ENCODE assay signal across 31 cellular contexts in the genomic region with DNA sequence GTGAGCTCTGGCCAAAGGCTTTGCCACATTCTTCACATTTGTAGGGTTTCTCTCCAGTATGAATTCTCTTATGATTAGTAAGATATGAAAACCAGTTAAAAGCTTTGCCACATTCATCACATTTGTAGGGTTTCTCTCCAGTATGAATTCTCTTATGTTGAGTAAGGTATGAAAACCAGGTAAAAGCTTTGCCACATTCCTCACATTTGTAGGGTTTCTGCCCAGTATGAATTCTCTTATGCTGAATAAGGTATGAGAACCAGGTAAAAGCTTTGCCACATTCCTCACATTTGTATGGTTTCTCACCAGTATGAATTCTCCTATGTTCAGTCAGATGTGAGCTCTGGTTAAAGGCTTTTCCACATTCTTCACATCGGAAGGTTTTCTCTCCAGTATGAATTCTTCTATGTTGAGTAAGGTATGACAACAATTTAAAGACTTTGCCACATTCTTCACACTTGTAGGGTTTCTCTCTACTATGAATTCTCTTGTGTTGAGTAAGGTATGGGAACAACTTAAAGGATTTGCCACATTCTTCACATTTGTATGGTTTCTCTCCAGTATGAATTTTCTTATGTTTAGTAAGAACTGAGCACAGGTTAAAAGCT. TPM values are rescaled to one million over a fixed set of nuclear protein-coding genes. Genes with fewer than 3 reads are reported as not detected.
DNase-seq lines count a peak whose midpoint lies in the region; ATAC-seq, FAIRE-seq and TF ChIP-seq lines count a peak whose summit lies in the region.
"Had no signal": no experiment of that assay in that cellular context is flagged by ENCODE, and none has a peak within 500 bp of the region (broad histone marks: within the 10 kb centered on the region; RNA-seq: fewer than 3 reads in every experiment).

No MANE protein-coding gene starts in this region.

- intact Hi-C loops in PC-3 (cut with micrococcal nuclease), result no loop called here
- intact Hi-C loops in left ventricle myocardium inferior (cut with micrococcal nuclease), result no loop called here

- no peak overlapping the region for H3K27ac Mint-ChIP-seq in endothelial cell (ENCODE audit: unreplicated experiment)
- H3K27ac Mint-ChIP-seq: activated CD4-positive, alpha-beta T cell treated with anti-CD3 and anti-CD28 coated beads for 36 hours; activated CD8-positive, alpha-beta T cell treated with anti-CD3 and anti-CD28 coated beads for 36 hours; activated T-helper 17 cell treated with anti-CD3 and anti-CD28 coated beads, Interleukin-2, amount 50 U/mL, for 72 hours; CD4-positive, alpha-beta memory T cell; T-helper 2 cell treated with Interferon-gamma antibody and Interleukin-4, amounts not matched to agents 5 μg/mL and 100 μg/mL, for 36 hours had no signal

- TF ChIP-seq CTCF in A549 (IDR thresholded peaks at IDR 0.05) (no peak), PC-3 (conservative IDR thresholded peaks at IDR 0.05; ENCODE audit: low read depth, low read length) (no peak), endothelial cell (IDR thresholded peaks at IDR 0.05; ENCODE audit: unreplicated experiment) (no peak), left ventricle myocardium inferior (IDR thresholded peaks at IDR 0.05; ENCODE audit: borderline replicate concordance) (no peak)

- no peak for FAIRE-seq in A549 (lab: Jason Lieb, UNC)
- FAIRE-seq: pancreas, small intestine, urothelium cell line had no signal

- POLR2A ChIA-PET in A549 (lab: Yijun Ruan, JAX) (no interaction called here), PC-3 (lab: Charles Lee; ENCODE audit: unreplicated experiment) (no interaction called here)

- 58% methylated on average over 1 of the region's 1 CpG for WGBS in A549 (ENCODE audit: missing lambda C conversion rate)

- H3F3A ChIP-seq in PC-3 (ENCODE audit: low read length, unreplicated experiment), result no peaks in the 10 kb centered on the region

- no peaks in the 10 kb centered on the region for H3K79me2 ChIP-seq in PC-3 (ENCODE audit: low read length)
- H3K79me2 ChIP-seq: hepatocyte had no signal

- H3K36me3 ChIP-seq in PC-3 (ENCODE audit: low read depth, low read length) (peaks cover 97% of the 10 kb centered on the region), left ventricle myocardium inferior (peaks cover 8% of the 10 kb centered on the region)
- H3K36me3 ChIP-seq: gastroesophageal sphincter, pancreas, suprapubic skin had no signal

- H3K4me3 ChIP-seq in A549 (no peak overlapping the region), PC-3 (ENCODE audit: low read length) (peak overlapping the region; percentile 33; the same call in 1 of the 2 replicates), left ventricle myocardium inferior (no peak overlapping the region)
- H3K4me3 ChIP-seq: gastroesophageal sphincter, hepatocyte, pancreas, suprapubic skin had no signal

- ATAC-seq in A549 (no peak), PC-3 (no peak), GM19467 (IDR thresholded peaks at IDR 0.05; ENCODE audit: unreplicated experiment) (no peak)
- ATAC-seq: activated CD4-positive, alpha-beta T cell treated with anti-CD3 and anti-CD28 coated beads for 36 hours; activated CD8-positive, alpha-beta T cell treated with anti-CD3 and anti-CD28 coated beads for 36 hours; activated T-helper 17 cell treated with anti-CD3 and anti-CD28 coated beads, Interleukin-2, amount 50 U/mL, for 72 hours; gastroesophageal sphincter; left cardiac atrium; Panc1; pancreas had no signal

- TF ChIP-seq POLR2A in A549 (IDR thresholded peaks at IDR 0.05; ENCODE audit: low read length), result no peak

- H3K9me2 ChIP-seq in PC-3 (replicated peaks; ENCODE audit: low read length), result no peaks in the 10 kb centered on the region

- H3K9me3 ChIP-seq in A549 (peaks cover 70% of the 10 kb centered on the region), PC-3 (ENCODE audit: low read length) (peaks cover 84% of the 10 kb centered on the region), left ventricle myocardium inferior (replicated peaks) (peaks cover 100% of the 10 kb centered on the region)

- TF ChIP-seq EP300 in A549 (IDR thresholded peaks at IDR 0.05), result no peak

- H3K27ac ChIP-seq in A549 (no peak overlapping the region), PC-3 (ENCODE audit: low read length) (no peak overlapping the region), left ventricle myocardium inferior (replicated peaks) (no peak overlapping the region)
- H3K27ac ChIP-seq: brain microvascular endothelial cell, gastroesophageal sphincter, hepatocyte, pancreas, suprapubic skin had no signal

- no peak overlapping the region for H2AFZ ChIP-seq in PC-3 (ENCODE audit: low read length)
- H2AFZ ChIP-seq: hepatocyte had no signal

- H3K4me1 ChIP-seq in A549, result no peaks in the 10 kb centered on the region
- no peaks in the 10 kb centered on the region for H3K4me1 ChIP-seq in PC-3 (ENCODE audit: insufficient read depth, low read length)
- H3K4me1 ChIP-seq in left ventricle myocardium inferior, result no peaks in the 10 kb centered on the region
- H3K4me1 ChIP-seq: gastroesophageal sphincter, pancreas, suprapubic skin had no signal

- no peak for TF ChIP-seq RAD21 in A549 (conservative IDR thresholded peaks at IDR 0.05 in 1 of 2, IDR thresholded peaks at IDR 0.05 in 1 of 2)

- peaks cover 57% of the 10 kb centered on the region for H3K9me3 Mint-ChIP-seq in endothelial cell (ENCODE audit: unreplicated experiment)

- peaks cover 94% of the 10 kb centered on the region for H3K36me3 Mint-ChIP-seq in endothelial cell (ENCODE audit: low read depth, unreplicated experiment)

- H3K4me2 ChIP-seq in A549 (no peak overlapping the region), PC-3 (ENCODE audit: low read length) (no peak overlapping the region)
- H3K4me2 ChIP-seq: hepatocyte had no signal

- peaks cover 5% of the 10 kb centered on the region for H3K27me3 Mint-ChIP-seq in endothelial cell (ENCODE audit: unreplicated experiment)
- H3K27me3 Mint-ChIP-seq: activated CD4-positive, alpha-beta T cell treated with anti-CD3 and anti-CD28 coated beads for 36 hours; activated CD8-positive, alpha-beta T cell treated with anti-CD3 and anti-CD28 coated beads for 36 hours; CD4-positive, alpha-beta memory T cell had no signal

- no peaks in the 10 kb centered on the region for H4K20me1 ChIP-seq in PC-3 (ENCODE audit: low read length)

- H3K4me3 Mint-ChIP-seq in endothelial cell (ENCODE audit: unreplicated experiment), result peak overlapping the region; percentile 61
- H3K4me3 Mint-ChIP-seq: activated CD4-positive, alpha-beta T cell treated with anti-CD3 and anti-CD28 coated beads for 36 hours; activated CD8-positive, alpha-beta T cell treated with anti-CD3 and anti-CD28 coated beads for 36 hours; activated T-helper 17 cell treated with anti-CD3 and anti-CD28 coated beads, Interleukin-2, amount 50 U/mL, for 72 hours; CD4-positive, alpha-beta memory T cell; T-helper 2 cell treated with Interferon-gamma antibody and Interleukin-4, amounts not matched to agents 5 μg/mL and 100 μg/mL, for 36 hours had no signal

- H3K9ac ChIP-seq in PC-3 (ENCODE audit: low read length), result no peak overlapping the region

- DNase-seq in A549 (ENCODE audit: low read depth in 1 of 2, low spot score in 1 of 2) (no peak), ELR (ENCODE audit: low read depth) (peak; percentile 11), PC-3 (peak; percentile 14), endothelial cell (ENCODE audit: low spot score) (no peak), cerebellar nuclear complex (lab: John Stamatoyannopoulos, UW) (no peak), NCI-H2107 (lab: John Stamatoyannopoulos, UW) (no peak), left ventricle myocardium inferior (no peak)
- DNase-seq: activated CD4-positive, alpha-beta T cell treated with anti-CD3 and anti-CD28 coated beads for 36 hours; activated CD8-positive, alpha-beta memory T cell treated with anti-CD3 and anti-CD28 coated beads, Interleukin-2, amount 50 U/mL, for 48 hours; activated CD8-positive, alpha-beta T cell treated with anti-CD3 and anti-CD28 coated beads for 36 hours; activated naive CD4-positive, alpha-beta T cell treated with anti-CD3 and anti-CD28 coated beads, Interleukin-2, amount 50 U/mL, for 16 hours; AML-193; amygdala; brain microvascular endothelial cell; CD4-positive, alpha-beta memory T cell; DMS 273 treated with DMSO at 0.1 percent for 48 hours; Karpas-422; left cardiac atrium; NCI-H1436 treated with DMSO at 0.1 percent for 48 hours; pancreas; SHP77 treated with DMSO at 0.1 percent for 48 hours; small intestine; stimulated activated naive CD4-positive, alpha-beta T cell treated with Interleukin-2 at 50 U/mL for 16 hours had no signal

- no TSS peak for BruUV-seq in PC-3 (replicated peaks; lab: Mats Ljungman, UMichigan)

- no peaks in the 10 kb centered on the region for H3K27me3 ChIP-seq in PC-3 (ENCODE audit: low read length)
- H3K27me3 ChIP-seq in left ventricle myocardium inferior (ENCODE audit: low read depth), result no peaks in the 10 kb centered on the region
- H3K27me3 ChIP-seq: brain microvascular endothelial cell, gastroesophageal sphincter, hepatocyte, pancreas, suprapubic skin had no signal

- CTCF ChIA-PET in A549 (lab: Yijun Ruan, JAX), result no interaction called here
- CTCF ChIA-PET in PC-3 (lab: Charles Lee), result no interaction called here

- H3K4me1 Mint-ChIP-seq in endothelial cell (ENCODE audit: unreplicated experiment), result no peaks in the 10 kb centered on the region
- H3K4me1 Mint-ChIP-seq: activated CD4-positive, alpha-beta T cell treated with anti-CD3 and anti-CD28 coated beads for 36 hours; activated T-helper 17 cell treated with anti-CD3 and anti-CD28 coated beads, Interleukin-2, amount 50 U/mL, for 72 hours; CD4-positive, alpha-beta memory T cell had no signal

TF ChIP-seq in A549, 52 proteins besides CTCF, POLR2A, EP300 and RAD21:
- no peak for TF ChIP-seq HOXA7 (CRISPR knock-in tag; IDR thresholded peaks at IDR 0.05)
- TF ChIP-seq GATA3 (IDR thresholded peaks at IDR 0.05; ENCODE audit: borderline replicate concordance), result peak; percentile 50; the same call in 1 of the 2 replicates

RNA-seq across cellular contexts. Expression of a gene that starts 20.7 kb away (rescaled TPM):
- polyA plus RNA-seq in A549 (2011; rRNA removed) (1.7 and 2.6 TPM in 2 replicates), A549 (2017; fragmentation: RNase III; extraction: RNeasy Plus Mini Kit Qiagen cat#74134 plus additional on column Dnase treatment) (2.5 to 3.3 TPM (median 2.7 TPM) in 3 replicates)
- 1.6 and 2.0 TPM in 2 replicates for polyA plus RNA-seq in A549 (2012; cell fraction: cytosol; rRNA removed)
- 0.77 and 1.9 TPM in 2 replicates for polyA plus RNA-seq in A549 (2012; cell fraction: nucleus; rRNA removed)
- 0.45 and 1.9 TPM in 2 replicates for polyA minus RNA-seq in A549 (2011; rRNA and poly(A)+ RNA removed)
- total RNA-seq in PC-3 (2014; rRNA removed) (14.7 and 15.8 TPM in 2 replicates), endothelial cell (ENCODE audit: unreplicated experiment) (3.2 TPM), left ventricle myocardium inferior (not detected)
- total RNA-seq: CD4-positive, alpha-beta memory T cell; gastroesophageal sphincter had no signal
- polyA plus RNA-seq: CD4-positive, alpha-beta memory T cell; pancreas had no signal

RNA-seq across cellular contexts. Expression of a gene that starts 55.4 kb away (rescaled TPM):
- polyA plus RNA-seq in A549 (2011; rRNA removed), result 40.7 and 44.7 TPM in 2 replicates
- polyA plus RNA-seq in A549 (2012; cell fraction: cytosol; rRNA removed), result 7.8 and 8.7 TPM in 2 replicates
- 8.3 and 11.0 TPM in 2 replicates for polyA plus RNA-seq in A549 (2012; cell fraction: nucleus; rRNA removed)
- 26.0 to 28.8 TPM (median 27.0 TPM) in 3 replicates for polyA plus RNA-seq in A549 (2017; fragmentation: RNase III; extraction: RNeasy Plus Mini Kit Qiagen cat#74134 plus additional on column Dnase treatment)
- 30.2 and 31.1 TPM in 2 replicates for polyA minus RNA-seq in A549 (2011; rRNA and poly(A)+ RNA removed)
- 38.0 and 52.3 TPM in 2 replicates for total RNA-seq in PC-3 (2014; rRNA removed)
- 20.2 TPM for total RNA-seq in endothelial cell (ENCODE audit: unreplicated experiment)
- total RNA-seq in left ventricle myocardium inferior, result 20.8 TPM

Comparison
In these comparisons a context has a peak if more than half of its experiments do, and no peak if none do; other contexts are left out.
1. DNase-seq: peak in ELR (single experiment) and PC-3 (single experiment); none in A549 (0 of 2), endothelial cell (single experiment), cerebellar nuclear complex (0 of 2), NCI-H2107 (single experiment) and left ventricle myocardium inferior (single experiment).